ENCODE assay signal across 1 cellular context in the genomic region with DNA sequence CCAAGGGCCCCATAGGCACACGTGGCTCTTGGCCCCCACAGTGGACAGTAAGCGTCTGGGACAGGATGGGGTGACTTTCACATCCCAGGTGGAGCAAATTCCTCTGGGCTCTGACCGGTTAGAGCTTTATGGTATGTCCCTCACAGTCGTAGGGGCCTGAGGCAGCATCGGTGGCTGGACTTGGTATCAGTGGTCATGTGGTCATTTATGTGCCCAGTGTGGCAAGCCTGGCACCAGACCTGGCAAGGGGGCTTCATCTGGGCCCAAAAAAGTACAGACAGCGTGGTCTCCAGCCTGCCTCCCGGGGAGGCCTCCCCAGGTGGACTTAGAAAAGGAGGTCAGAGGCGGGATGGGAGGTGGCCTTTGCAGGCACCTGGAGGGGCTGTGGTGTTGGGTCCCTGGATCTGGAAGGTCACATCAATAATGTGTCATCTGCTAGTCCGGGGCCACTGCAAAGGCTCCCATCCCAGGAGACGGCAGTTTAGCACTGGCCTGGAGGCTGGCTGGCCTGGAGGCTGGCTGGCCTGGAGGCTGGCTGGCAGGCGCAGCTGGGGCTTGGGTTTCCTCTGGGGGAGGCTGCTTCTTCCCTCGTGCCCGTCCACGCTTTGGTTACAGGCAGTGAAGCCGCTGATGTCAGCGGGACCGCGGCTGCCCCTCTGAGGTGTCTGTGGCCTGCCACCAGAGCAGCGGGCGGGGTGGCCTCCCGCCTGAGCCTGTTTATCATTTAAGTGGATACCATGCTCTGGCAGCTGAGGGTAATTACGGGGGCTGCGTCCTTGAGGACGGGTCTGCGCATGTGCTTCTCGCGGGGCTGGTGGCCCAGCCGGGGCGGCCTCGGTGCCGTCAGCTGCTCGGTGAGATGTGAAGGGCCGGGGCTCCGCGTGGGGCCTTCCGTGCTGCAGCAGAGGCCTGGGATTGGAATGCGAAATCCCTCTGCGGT.
TF ChIP-seq lines count a peak whose summit lies in the region.

No MANE protein-coding gene starts in this region.

TF ChIP-seq in HepG2, 621 proteins besides CTCF, POLR2A, EP300 and RAD21:
- 0 out of 2 replicates have a peak, but pooled peaks have one; percentile 26 for TF ChIP-seq HIVEP1 (CRISPR knock-in tag; IDR thresholded peaks at IDR 0.05)
- TF ChIP-seq MYC (CRISPR knock-in tag; IDR thresholded peaks at IDR 0.05; ENCODE audit: borderline replicate concordance) = 0 out of 2 replicates have a peak, but pooled peaks have one; percentile 23
- TF ChIP-seq, protein P1, sequence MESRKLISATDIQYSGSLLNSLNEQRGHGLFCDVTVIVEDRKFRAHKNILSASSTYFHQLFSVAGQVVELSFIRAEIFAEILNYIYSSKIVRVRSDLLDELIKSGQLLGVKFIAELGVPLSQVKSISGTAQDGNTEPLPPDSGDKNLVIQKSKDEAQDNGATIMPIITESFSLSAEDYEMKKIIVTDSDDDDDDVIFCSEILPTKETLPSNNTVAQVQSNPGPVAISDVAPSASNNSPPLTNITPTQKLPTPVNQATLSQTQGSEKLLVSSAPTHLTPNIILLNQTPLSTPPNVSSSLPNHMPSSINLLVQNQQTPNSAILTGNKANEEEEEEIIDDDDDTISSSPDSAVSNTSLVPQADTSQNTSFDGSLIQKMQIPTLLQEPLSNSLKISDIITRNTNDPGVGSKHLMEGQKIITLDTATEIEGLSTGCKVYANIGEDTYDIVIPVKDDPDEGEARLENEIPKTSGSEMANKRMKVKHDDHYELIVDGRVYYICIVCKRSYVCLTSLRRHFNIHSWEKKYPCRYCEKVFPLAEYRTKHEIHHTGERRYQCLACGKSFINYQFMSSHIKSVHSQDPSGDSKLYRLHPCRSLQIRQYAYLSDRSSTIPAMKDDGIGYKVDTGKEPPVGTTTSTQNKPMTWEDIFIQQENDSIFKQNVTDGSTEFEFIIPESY (CRISPR knock-in tag; IDR thresholded peaks at IDR 0.05) = peak; percentile 56; the same call in 1 of the 2 replicates
- TF ChIP-seq, protein P2, sequence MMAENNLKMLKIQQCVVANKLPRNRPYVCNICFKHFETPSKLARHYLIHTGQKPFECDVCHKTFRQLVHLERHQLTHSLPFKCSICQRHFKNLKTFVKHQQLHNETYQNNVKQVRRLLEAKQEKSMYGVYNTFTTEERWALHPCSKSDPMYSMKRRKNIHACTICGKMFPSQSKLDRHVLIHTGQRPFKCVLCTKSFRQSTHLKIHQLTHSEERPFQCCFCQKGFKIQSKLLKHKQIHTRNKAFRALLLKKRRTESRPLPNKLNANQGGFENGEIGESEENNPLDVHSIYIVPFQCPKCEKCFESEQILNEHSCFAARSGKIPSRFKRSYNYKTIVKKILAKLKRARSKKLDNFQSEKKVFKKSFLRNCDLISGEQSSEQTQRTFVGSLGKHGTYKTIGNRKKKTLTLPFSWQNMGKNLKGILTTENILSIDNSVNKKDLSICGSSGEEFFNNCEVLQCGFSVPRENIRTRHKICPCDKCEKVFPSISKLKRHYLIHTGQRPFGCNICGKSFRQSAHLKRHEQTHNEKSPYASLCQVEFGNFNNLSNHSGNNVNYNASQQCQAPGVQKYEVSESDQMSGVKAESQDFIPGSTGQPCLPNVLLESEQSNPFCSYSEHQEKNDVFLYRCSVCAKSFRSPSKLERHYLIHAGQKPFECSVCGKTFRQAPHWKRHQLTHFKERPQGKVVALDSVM (CRISPR knock-in tag; IDR thresholded peaks at IDR 0.05) = peak; percentile 74; the same call in 1 of the 2 replicates
- TF ChIP-seq ZNF768 (CRISPR knock-in tag; IDR thresholded peaks at IDR 0.05) = no peak
- TF ChIP-seq, protein P3, sequence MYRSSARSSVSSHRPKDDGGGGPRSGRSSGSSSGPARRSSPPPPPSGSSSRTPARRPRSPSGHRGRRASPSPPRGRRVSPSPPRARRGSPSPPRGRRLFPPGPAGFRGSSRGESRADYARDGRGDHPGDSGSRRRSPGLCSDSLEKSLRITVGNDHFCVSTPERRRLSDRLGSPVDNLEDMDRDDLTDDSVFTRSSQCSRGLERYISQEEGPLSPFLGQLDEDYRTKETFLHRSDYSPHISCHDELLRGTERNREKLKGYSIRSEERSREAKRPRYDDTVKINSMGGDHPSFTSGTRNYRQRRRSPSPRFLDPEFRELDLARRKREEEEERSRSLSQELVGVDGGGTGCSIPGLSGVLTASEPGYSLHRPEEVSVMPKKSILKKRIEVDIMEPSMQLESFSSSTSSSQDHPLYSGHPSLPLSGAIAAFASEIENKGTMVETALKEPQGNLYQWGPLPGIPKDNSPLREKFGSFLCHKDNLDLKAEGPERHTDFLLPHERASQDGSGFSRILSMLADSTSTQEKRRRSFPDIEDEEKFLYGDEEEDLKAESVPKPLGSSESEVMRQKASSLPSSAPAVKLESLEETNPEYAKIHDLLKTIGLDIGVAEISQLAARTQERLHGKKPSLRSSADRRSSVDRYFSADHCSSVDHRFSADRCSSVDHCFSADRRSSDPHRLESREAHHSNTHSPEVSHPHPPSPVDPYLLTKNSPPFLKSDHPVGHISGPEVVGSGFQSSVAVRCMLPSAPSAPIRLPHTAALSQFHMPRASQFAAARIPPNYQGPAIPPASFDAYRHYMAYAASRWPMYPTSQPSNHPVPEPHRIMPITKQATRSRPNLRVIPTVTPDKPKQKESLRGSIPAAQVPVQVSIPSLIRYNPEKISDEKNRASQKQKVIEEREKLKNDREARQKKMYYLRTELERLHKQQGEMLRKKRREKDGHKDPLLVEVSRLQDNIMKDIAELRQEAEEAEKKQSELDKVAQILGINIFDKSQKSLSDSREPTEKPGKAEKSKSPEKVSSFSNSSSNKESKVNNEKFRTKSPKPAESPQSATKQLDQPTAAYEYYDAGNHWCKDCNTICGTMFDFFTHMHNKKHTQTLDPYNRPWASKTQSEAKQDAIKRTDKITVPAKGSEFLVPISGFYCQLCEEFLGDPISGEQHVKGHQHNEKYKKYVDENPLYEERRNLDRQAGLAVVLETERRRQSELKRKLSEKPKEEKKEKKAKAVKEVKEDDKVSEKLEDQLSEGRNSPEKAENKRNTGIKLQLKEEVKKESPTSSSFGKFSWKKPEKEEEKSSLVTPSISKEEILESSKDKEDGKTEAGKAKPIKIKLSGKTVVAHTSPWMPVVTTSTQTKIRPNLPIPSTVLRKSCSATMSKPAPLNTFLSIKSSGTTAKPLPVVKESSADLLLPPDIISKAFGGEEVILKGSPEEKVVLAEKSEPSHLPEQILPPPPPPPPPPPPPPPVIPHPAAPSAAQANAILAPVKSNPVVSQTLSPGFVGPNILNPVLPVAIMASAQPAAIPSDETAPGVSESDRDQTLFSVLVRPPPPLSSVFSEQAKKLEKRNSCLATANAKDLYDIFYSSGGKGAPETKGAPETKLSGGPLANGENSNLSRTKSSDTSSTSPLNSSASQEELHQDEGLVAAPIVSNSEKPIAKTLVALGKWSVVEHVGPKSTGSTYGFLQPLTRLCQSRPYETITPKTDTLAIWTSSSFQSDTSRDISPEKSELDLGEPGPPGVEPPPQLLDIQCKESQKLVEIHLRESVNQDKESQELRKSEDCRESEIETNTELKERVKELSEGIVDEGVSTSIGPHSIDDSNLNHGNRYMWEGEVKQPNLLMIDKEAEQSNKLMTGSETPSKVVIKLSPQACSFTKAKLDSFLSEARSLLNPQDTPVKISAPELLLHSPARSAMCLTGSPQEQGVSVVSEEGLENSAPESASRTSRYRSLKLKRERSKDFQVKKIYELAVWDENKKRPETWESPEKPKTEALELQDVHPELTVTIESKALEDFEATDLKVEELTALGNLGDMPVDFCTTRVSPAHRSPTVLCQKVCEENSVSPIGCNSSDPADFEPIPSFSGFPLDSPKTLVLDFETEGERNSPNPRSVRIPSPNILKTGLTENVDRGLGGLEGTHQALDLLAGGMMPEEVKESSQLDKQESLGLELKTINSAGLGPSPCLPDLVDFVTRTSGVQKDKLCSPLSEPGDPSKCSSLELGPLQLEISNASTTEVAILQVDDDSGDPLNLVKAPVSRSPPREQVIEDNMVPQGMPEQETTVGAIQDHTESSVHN (CRISPR knock-in tag; IDR thresholded peaks at IDR 0.05) = no peak
- TF ChIP-seq TEAD3 (CRISPR knock-in tag; optimal IDR thresholded peaks at IDR 0.05; ENCODE audit: borderline replicate concordance) = no peak
- TF ChIP-seq, protein P4, sequence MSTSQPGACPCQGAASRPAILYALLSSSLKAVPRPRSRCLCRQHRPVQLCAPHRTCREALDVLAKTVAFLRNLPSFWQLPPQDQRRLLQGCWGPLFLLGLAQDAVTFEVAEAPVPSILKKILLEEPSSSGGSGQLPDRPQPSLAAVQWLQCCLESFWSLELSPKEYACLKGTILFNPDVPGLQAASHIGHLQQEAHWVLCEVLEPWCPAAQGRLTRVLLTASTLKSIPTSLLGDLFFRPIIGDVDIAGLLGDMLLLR (CRISPR knock-in tag; IDR thresholded peaks at IDR 0.05) = 0 out of 2 replicates have a peak, but pooled peaks have one; percentile 25
